24 cellular contexts compared by ENCODE assay signal in genomic region chr22:43244803-43245527, GRCh38.
"Had no signal": no experiment of that assay in that cellular context is flagged by ENCODE, and none has a peak within 500 bp of the region (broad histone marks: within the 10 kb centered on the region; RNA-seq: fewer than 3 reads in every experiment).

No MANE protein-coding gene starts in this region.

- FAIRE-seq: endometrium, frontal cortex, keratinocyte had no signal

- H3K4me1 Mint-ChIP-seq: immature natural killer cell had no signal

- H3K9me3 Mint-ChIP-seq: immature natural killer cell; natural killer cell treated with Interleukin-12 subunit alpha and Interleukin-12 subunit beta and Interleukin-15 and Interleukin-18, amount 100 ng/mL, for 72 hours had no signal

- DNase-seq: effector memory CD4-positive, alpha-beta T cell; glutamatergic neuron; immature natural killer cell; left ventricle myocardium superior; mesenchymal stem cell; midbrain; psoas muscle; retina; spleen; stimulated activated CD4-positive, alpha-beta T cell treated with anti-CD3 and anti-CD28 coated beads, Interleukin-15, amount 100 ng/mL, for 24 hours; stimulated activated CD4-positive, alpha-beta T cell treated with anti-CD3 and anti-CD28 coated beads, Interleukin-1b, Interleukin-23, amount 100 ng/mL, for 48 hours; stimulated activated CD4-positive, alpha-beta T cell treated with anti-CD3 and anti-CD28 coated beads, Interleukin-4, amount 100 ng/mL, for 24 hours; stimulated activated naive CD4-positive, alpha-beta T cell treated with Interleukin-2 at 50 U/mL for 16 hours; thyroid gland; uterus had no signal

- H3K27me3 Mint-ChIP-seq: natural killer cell treated with Interleukin-12 subunit alpha and Interleukin-12 subunit beta and Interleukin-15 and Interleukin-18, amount 100 ng/mL, for 72 hours had no signal

- H3K4me1 ChIP-seq: psoas muscle, suprapubic skin had no signal

- H3K27me3 ChIP-seq: spleen, suprapubic skin, thyroid gland, upper lobe of left lung, uterus had no signal

- H3K4me3 Mint-ChIP-seq: immature natural killer cell; natural killer cell treated with Interleukin-12 subunit alpha and Interleukin-12 subunit beta and Interleukin-15 and Interleukin-18, amount 100 ng/mL, for 72 hours had no signal

- H3K4me3 ChIP-seq: lung, psoas muscle, spleen, suprapubic skin, thyroid gland, upper lobe of left lung, uterus had no signal

- H3K36me3 Mint-ChIP-seq: immature natural killer cell; natural killer cell treated with Interleukin-12 subunit alpha and Interleukin-12 subunit beta and Interleukin-15 and Interleukin-18, amount 100 ng/mL, for 72 hours had no signal

- H3K27ac Mint-ChIP-seq: natural killer cell treated with Interleukin-12 subunit alpha and Interleukin-12 subunit beta and Interleukin-15 and Interleukin-18, amount 100 ng/mL, for 72 hours had no signal

- H3K9me3 ChIP-seq: psoas muscle, spleen, suprapubic skin, thyroid gland, upper lobe of left lung, uterus had no signal

- H3K36me3 ChIP-seq: spleen, suprapubic skin, thyroid gland, upper lobe of left lung, uterus had no signal

- H3K27ac ChIP-seq: psoas muscle, spleen, suprapubic skin, thyroid gland, upper lobe of left lung, uterus had no signal

- ATAC-seq: esophagus mucosa; left ventricle myocardium superior; natural killer cell treated with Interleukin-12 subunit alpha and Interleukin-12 subunit beta and Interleukin-15 and Interleukin-18, amount 100 ng/mL, for 72 hours; psoas muscle; sciatic nerve had no signal
